9 cellular contexts compared by ENCODE assay signal in genomic region chr11:11931461-11932055, GRCh38.
DNase-seq lines count a peak whose midpoint lies in the region; ATAC-seq and TF ChIP-seq lines count a peak whose summit lies in the region.
"Had no signal": no experiment of that assay in that cellular context is flagged by ENCODE, and none has a peak within 500 bp of the region (broad histone marks: within the 10 kb centered on the region; RNA-seq: fewer than 3 reads in every experiment).

No MANE protein-coding gene starts in this region.

- no peak overlapping the region for H2AFZ ChIP-seq in HCT116 (ENCODE audit: low read depth, low read length, poor library complexity, severe bottlenecking)

- no peak overlapping the region for H3K4me3 ChIP-seq in HCT116 (replicated peaks in 1 of 2; ENCODE audit: low read depth in 1 of 2, low read length in 2 of 2)

- intact Hi-C loops in HCT116 (cut with micrococcal nuclease) = loop anchor here (1.0 to 2.0 kb wide), 2 partner anchors 113 to 351 kb away; no protein-coding TSS in a partner anchor

- H3K9me3 ChIP-seq in HCT116 (ENCODE audit: control insufficient read depth in 1 of 2, insufficient read depth in 1 of 2, low read depth in 1 of 2, low read length in 2 of 2) = no peaks in the 10 kb centered on the region

- POLR2A ChIA-PET in HCT116 (lab: Charles Lee) = no interaction called here

- no peak for TF ChIP-seq POLR2A in HCT116 (IDR thresholded peaks at IDR 0.05; ENCODE audit: borderline replicate concordance, extremely low read depth, insufficient read depth, insufficient read length)

- RAD21 ChIA-PET in HCT116 (lab: Charles Lee; ENCODE audit: low non-redundant PET in 1 of 2, low total read pairs in 2 of 2, uncharacterized antibody in 2 of 2, unreplicated experiment in 2 of 2) = interaction anchor here (1.2 to 2.5 kb wide), 2 partner anchors 113 kb away, joined by 5 to 9 read pairs; no protein-coding TSS in a partner anchor

- ATAC-seq in HCT116 (peak; percentile 87), left lobe of liver (peak; percentile 100), HG03045 (IDR thresholded peaks at IDR 0.05; ENCODE audit: unreplicated experiment) (no peak), HG02938 (IDR thresholded peaks at IDR 0.05; ENCODE audit: unreplicated experiment) (no peak)

- H3K27me3 ChIP-seq in HCT116 (ENCODE audit: insufficient read depth, low read length) = no peaks in the 10 kb centered on the region

- no peak overlapping the region for H3K9ac ChIP-seq in HCT116 (ENCODE audit: low read length)

- H3K79me2 ChIP-seq in HCT116 (ENCODE audit: insufficient read depth, low read length) = no peaks in the 10 kb centered on the region

- H3K4me1 ChIP-seq in HCT116 (ENCODE audit: control insufficient read depth in 1 of 2, insufficient read depth in 2 of 2, low read length in 2 of 2) = no peaks in the 10 kb centered on the region

- no peaks in the 10 kb centered on the region for H3K9me2 ChIP-seq in HCT116 (ENCODE audit: insufficient read depth)

- peak; percentile 47 to 72 (median 67); a peak in 5 of 6 replicates for TF ChIP-seq CTCF in HCT116 (IDR thresholded peaks at IDR 0.05 in 2 of 3, conservative IDR thresholded peaks at IDR 0.05 in 1 of 3; ENCODE audit: borderline replicate concordance in 1 of 3, insufficient read depth in 1 of 3, low read depth in 2 of 3, low read length in 2 of 3)

- peaks cover 2 to 8% of the 10 kb centered on the region in 2 experiments; a peak in 1 of 4 replicates for H3K36me3 ChIP-seq in HCT116 (ENCODE audit: control insufficient read depth in 1 of 2, insufficient read depth in 2 of 2, low read length in 2 of 2)

- peak; percentile 80 for TF ChIP-seq RAD21 in HCT116 (IDR thresholded peaks at IDR 0.05; ENCODE audit: low read depth)

- no peak overlapping the region for H3K4me2 ChIP-seq in HCT116 (ENCODE audit: low read length)

- CTCF ChIA-PET in HCT116 (lab: Charles Lee) = interaction anchor here (0.8 to 1.8 kb wide), 13 partner anchors 10 to 352 kb away, joined by 3 to 29 read pairs (median 3); no protein-coding TSS in a partner anchor

- no peaks in the 10 kb centered on the region for H4K20me1 ChIP-seq in HCT116 (ENCODE audit: insufficient read depth)

- BruUV-seq in HCT116 (replicated peaks; lab: Mats Ljungman, UMichigan) = no TSS peak

- no peak overlapping the region for H3K27ac ChIP-seq in HCT116 (ENCODE audit: low read depth, low read length)

- DNase-seq in CMK (ENCODE audit: low read depth) = peak; percentile 3
- DNase-seq in HCT116 (ENCODE audit: low read depth, low spot score) = peak; percentile 38
- peak; percentile 49 for DNase-seq in NCI-H82 (lab: John Stamatoyannopoulos, UW)
- peak; percentile 29 for DNase-seq in central memory CD4-positive, alpha-beta T cell
- peak; percentile 46 for DNase-seq in left lobe of liver (ENCODE audit: low spot score)
- DNase-seq in activated effector memory CD4-positive, alpha-beta T cell treated with Interleukin-2 at 50 U/mL for 16 hours = no peak
- DNase-seq: naive B cell had no signal

TF ChIP-seq in HCT116, 20 proteins besides CTCF, POLR2A, EP300 and RAD21:
- TF ChIP-seq CEBPB (IDR thresholded peaks at IDR 0.05; ENCODE audit: low read depth) (no peak), MAX (IDR thresholded peaks at IDR 0.05) (0 out of 2 replicates have a peak, but pooled peaks have one; percentile 2)

Comparison
In these comparisons a context has a peak if more than half of its experiments do, and no peak if none do; other contexts are left out.
1. ATAC-seq: peak in HCT116 (single experiment) and left lobe of liver (single experiment); none in HG03045 (single experiment) and HG02938 (single experiment).